8 cellular contexts compared by ENCODE assay signal in genomic region chr10:128463991-128464755, GRCh38.
DNase-seq lines count a peak whose midpoint lies in the region; TF ChIP-seq lines count a peak whose summit lies in the region.

No MANE protein-coding gene starts in this region.

- no peaks in the 10 kb centered on the region for H3K36me3 Mint-ChIP-seq in activated T-helper 2 cell treated with anti-CD3 and anti-CD28 coated beads, Interferon-gamma antibody, Interleukin-2, Interleukin-4, amounts not matched to agents 10 μg/mL and 5 μg/mL and 100 μg/mL, durations not matched to agents 14 hours and 24 hours and 36 hours (ENCODE audit: low read depth)

- no peak overlapping the region for H3K4me3 Mint-ChIP-seq in activated T-helper 2 cell treated with anti-CD3 and anti-CD28 coated beads, Interferon-gamma antibody, Interleukin-2, Interleukin-4, amounts not matched to agents 10 μg/mL and 5 μg/mL and 100 μg/mL, durations not matched to agents 14 hours and 24 hours and 36 hours (ENCODE audit: low read depth)

- no peaks in the 10 kb centered on the region for H3K9me3 Mint-ChIP-seq in activated T-helper 2 cell treated with anti-CD3 and anti-CD28 coated beads, Interferon-gamma antibody, Interleukin-2, Interleukin-4, amounts not matched to agents 10 μg/mL and 5 μg/mL and 100 μg/mL, durations not matched to agents 14 hours and 24 hours and 36 hours

- H3K27me3 Mint-ChIP-seq in activated T-helper 2 cell treated with anti-CD3 and anti-CD28 coated beads, Interferon-gamma antibody, Interleukin-2, Interleukin-4, amounts not matched to agents 10 μg/mL and 5 μg/mL and 100 μg/mL, durations not matched to agents 14 hours and 24 hours and 36 hours (ENCODE audit: low read depth), result no peaks in the 10 kb centered on the region

- no peak for TF ChIP-seq POLR2A in erythroblast (IDR thresholded peaks at IDR 0.05; ENCODE audit: low read length)

- intact Hi-C loops in activated T-helper 2 cell treated with anti-CD3 and anti-CD28 coated beads, Interferon-gamma antibody, Interleukin-2, Interleukin-4, amounts not matched to agents 10 μg/mL and 5 μg/mL and 100 μg/mL, durations not matched to agents 14 hours and 24 hours and 36 hours (cut with micrococcal nuclease), result no loop called here

- H3K4me1 Mint-ChIP-seq in activated T-helper 2 cell treated with anti-CD3 and anti-CD28 coated beads, Interferon-gamma antibody, Interleukin-2, Interleukin-4, amounts not matched to agents 10 μg/mL and 5 μg/mL and 100 μg/mL, durations not matched to agents 14 hours and 24 hours and 36 hours (ENCODE audit: low read depth), result no peaks in the 10 kb centered on the region

- DNase-seq in NCI-H1417 (lab: John Stamatoyannopoulos, UW) (peak; percentile 0 to 65 (median 1)), NCI-H1417 treated with DMSO at 0.1 percent for 48 hours (lab: John Stamatoyannopoulos, UW) (no peak), NCI-H460 (ENCODE audit: extremely low read depth, low read depth) (peak; percentile 58), erythroblast (lab: John Stamatoyannopoulos, UW) (peak; percentile 69 to 87), pons (ENCODE audit: low spot score) (peak; percentile 5), HuH-7 (ENCODE audit: low spot score) (no peak), globus pallidus (ENCODE audit: low spot score) (no peak)
- no peak for DNase-seq in activated T-helper 2 cell treated with anti-CD3 and anti-CD28 coated beads, Interferon-gamma antibody, Interleukin-2, Interleukin-4, amounts not matched to agents 10 μg/mL and 5 μg/mL and 100 μg/mL, durations not matched to agents 14 hours and 24 hours and 36 hours (ENCODE audit: low spot score)

- no peak overlapping the region for H3K27ac Mint-ChIP-seq in activated T-helper 2 cell treated with anti-CD3 and anti-CD28 coated beads, Interferon-gamma antibody, Interleukin-2, Interleukin-4, amounts not matched to agents 10 μg/mL and 5 μg/mL and 100 μg/mL, durations not matched to agents 14 hours and 24 hours and 36 hours

Comparison
In these comparisons a context has a peak if more than half of its experiments do, and no peak if none do; other contexts are left out.
1. DNase-seq: peak in NCI-H1417 (3 of 3), NCI-H460 (single experiment), erythroblast (2 of 2) and pons (single experiment); none in NCI-H1417 treated with DMSO at 0.1 percent for 48 hours (single experiment), HuH-7 (single experiment), globus pallidus (single experiment) and activated T-helper 2 cell treated with anti-CD3 and anti-CD28 coated beads, Interferon-gamma antibody, Interleukin-2, Interleukin-4, amounts not matched to agents 10 μg/mL and 5 μg/mL and 100 μg/mL, durations not matched to agents 14 hours and 24 hours and 36 hours (single experiment).